ENCODE assay signal across 8 cellular contexts in the genomic region with DNA sequence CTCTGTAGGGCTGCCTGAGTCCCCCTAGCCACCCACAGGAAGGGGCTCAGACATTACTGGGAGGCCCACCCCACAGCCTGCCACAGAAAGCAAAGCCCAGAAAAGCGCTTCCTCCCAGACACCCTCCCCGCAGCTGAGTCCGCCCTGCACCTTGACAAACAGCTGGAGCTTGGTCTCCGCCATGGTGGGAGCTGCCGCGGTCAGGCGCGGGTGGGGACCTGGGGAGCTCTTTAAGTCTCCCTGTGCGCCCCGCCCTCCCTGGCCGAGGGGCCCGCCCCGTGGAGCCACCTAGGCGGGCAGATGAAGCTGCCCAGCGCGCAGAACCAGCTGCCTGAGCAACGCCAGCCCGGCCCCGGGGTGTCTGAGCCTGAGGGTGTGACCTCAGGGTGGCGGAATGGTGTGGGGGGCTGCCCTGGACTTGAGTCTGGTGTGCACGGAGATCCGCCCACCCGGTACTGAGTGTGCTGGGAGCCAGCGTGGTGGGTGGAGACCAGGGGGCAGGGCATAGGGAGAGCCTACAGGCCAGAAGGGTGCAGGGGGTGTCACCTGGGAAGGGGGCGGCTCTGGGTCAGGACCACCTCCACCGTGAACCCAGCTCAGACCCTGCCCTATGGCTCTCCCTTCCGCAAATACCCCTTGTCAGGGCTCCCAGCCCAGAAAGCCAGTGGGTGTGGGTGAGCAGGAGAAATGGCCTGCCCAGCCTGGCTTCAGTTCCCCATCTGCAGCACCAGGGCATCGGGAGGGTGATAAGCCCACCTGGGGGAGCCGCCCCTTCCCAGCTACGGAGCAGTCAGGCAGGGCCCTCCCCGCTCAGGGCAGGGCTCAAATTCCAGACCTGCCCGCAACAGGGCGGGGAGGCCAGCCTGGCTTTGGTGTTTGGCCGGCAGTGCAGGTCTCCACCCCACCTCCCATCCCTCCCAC. TPM values are rescaled to one million over a fixed set of nuclear protein-coding genes. Genes with fewer than 3 reads are reported as not detected.
DNase-seq lines count a peak whose midpoint lies in the region; ATAC-seq, FAIRE-seq and TF ChIP-seq lines count a peak whose summit lies in the region.

A gene with protein sequence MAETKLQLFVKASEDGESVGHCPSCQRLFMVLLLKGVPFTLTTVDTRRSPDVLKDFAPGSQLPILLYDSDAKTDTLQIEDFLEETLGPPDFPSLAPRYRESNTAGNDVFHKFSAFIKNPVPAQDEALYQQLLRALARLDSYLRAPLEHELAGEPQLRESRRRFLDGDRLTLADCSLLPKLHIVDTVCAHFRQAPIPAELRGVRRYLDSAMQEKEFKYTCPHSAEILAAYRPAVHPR (minus strand): TSS at position 208 of the 921 bp plus-strand sequence. CDS start 25 bp downstream, at position 183.

- H3K27me3 ChIP-seq in DND-41 (ENCODE audit: insufficient read depth, low read length, poor library complexity) (no peaks in the 10 kb centered on the region), lower lobe of right lung (ENCODE audit: low read depth) (no peaks in the 10 kb centered on the region)

- H4K20me1 ChIP-seq in DND-41 (ENCODE audit: insufficient read depth, low read length): peaks cover 26% of the 10 kb centered on the region

- H3K9me3 ChIP-seq in DND-41 (ENCODE audit: insufficient read depth, low read length, severe bottlenecking) (no peaks in the 10 kb centered on the region), lower lobe of right lung (no peaks in the 10 kb centered on the region)

- H3K27ac ChIP-seq in DND-41 (ENCODE audit: low read length): no peak within 1 kb of the TSS
- H3K27ac ChIP-seq in lower lobe of right lung: peak within 1 kb of the TSS; percentile 81
- no peak within 1 kb of the TSS for H3K27ac ChIP-seq in substantia nigra (ENCODE audit: low read depth, low read length, poor library complexity, severe bottlenecking)

- TF ChIP-seq CTCF in DND-41 (IDR thresholded peaks at IDR 0.05; ENCODE audit: borderline replicate concordance, extremely low read depth, low read length, poor library complexity, severe bottlenecking) (no peak), lower lobe of right lung (IDR thresholded peaks at IDR 0.05) (no peak)

- DNase-seq in DND-41 (peak; percentile 66), NCI-H2171 (lab: John Stamatoyannopoulos, UW) (peak; percentile 26), lower lobe of right lung (peak; percentile 84), urothelium cell line (ENCODE audit: low spot score) (peak; percentile 75), substantia nigra (lab: John Stamatoyannopoulos, UW) (no peak)
- peak; percentile 53 for DNase-seq in activated gamma-delta T cell treated with anti-CD3 and anti-CD28 coated beads, Interleukin-2, amount 50 U/mL, for 16 hours (ENCODE audit: low read depth)

- FAIRE-seq in urothelium cell line (lab: Jason Lieb, UNC): peak; percentile 63

- H3K4me1 ChIP-seq in DND-41 (ENCODE audit: insufficient read depth, low read length) (peaks cover 16% of the 10 kb centered on the region), lower lobe of right lung (peaks cover 62% of the 10 kb centered on the region)

- H3K4me2 ChIP-seq in DND-41 (ENCODE audit: insufficient read depth, low read length): no peak within 1 kb of the TSS

- H3K79me2 ChIP-seq in DND-41 (ENCODE audit: insufficient read depth, low read length): peaks cover 16% of the 10 kb centered on the region

- H3K4me3 ChIP-seq in DND-41 (ENCODE audit: low read depth in 1 of 2, low read length in 2 of 2): no peak within 1 kb of the TSS
- peak within 1 kb of the TSS; percentile 55 for H3K4me3 ChIP-seq in lower lobe of right lung

- intact Hi-C loops in lower lobe of right lung (cut with DNase I): no loop called here

- no peak within 1 kb of the TSS for H2AFZ ChIP-seq in DND-41 (ENCODE audit: low read depth, low read length)

- ATAC-seq in DND-41 (ENCODE audit: insufficient read depth, low read depth) (peak; percentile 54), lower lobe of right lung (peak; percentile 52 to 68), HG02588 (IDR thresholded peaks at IDR 0.05; ENCODE audit: unreplicated experiment) (no peak), HG03196 (IDR thresholded peaks at IDR 0.05; ENCODE audit: unreplicated experiment) (no peak)

- H3K9ac ChIP-seq in DND-41 (ENCODE audit: low read depth, low read length): no peak within 1 kb of the TSS; the same call in 1 of the 2 replicates

- peaks cover 12% of the 10 kb centered on the region for H3K36me3 ChIP-seq in DND-41 (ENCODE audit: insufficient read depth, low read length)
- peaks cover 16% of the 10 kb centered on the region for H3K36me3 ChIP-seq in lower lobe of right lung

RNA-seq across cellular contexts. Expression of the gene that starts here (rescaled TPM):
- 49.3 TPM for total RNA-seq in lower lobe of right lung

Comparison
In these comparisons a context has a peak if more than half of its experiments do, and no peak if none do; other contexts are left out.
1. ATAC-seq: peak in DND-41 (single experiment) and lower lobe of right lung (2 of 2); none in HG02588 (single experiment) and HG03196 (single experiment).
2. DNase-seq: peak in DND-41 (single experiment), NCI-H2171 (single experiment), activated gamma-delta T cell treated with anti-CD3 and anti-CD28 coated beads, Interleukin-2, amount 50 U/mL, for 16 hours (single experiment), lower lobe of right lung (single experiment) and urothelium cell line (single experiment); none in substantia nigra (0 of 49).